In genomic region chr12:48197967-48198618, GRCh38 we compare ENCODE assay signal across 8 cellular contexts. TPM values are rescaled to one million over a fixed set of nuclear protein-coding genes. Genes with fewer than 3 reads are reported as not detected.
DNase-seq lines count a peak whose midpoint lies in the region; ATAC-seq and TF ChIP-seq lines count a peak whose summit lies in the region.

No MANE protein-coding gene starts in this region.

- H3K4me3 Mint-ChIP-seq in activated naive CD4-positive, alpha-beta T cell treated with anti-CD3 and anti-CD28 coated beads for 36 hours = peak overlapping the region; percentile 85

- H3K27ac Mint-ChIP-seq in activated naive CD4-positive, alpha-beta T cell treated with anti-CD3 and anti-CD28 coated beads for 36 hours = peak overlapping the region; percentile 99

- peak overlapping the region; percentile 85 for H3K4me3 ChIP-seq in HUES64 (ENCODE audit: low read length)
- peak overlapping the region; percentile 23 for H3K4me3 ChIP-seq in SJSA1
- H3K4me3 ChIP-seq in suprapubic skin = peak overlapping the region; percentile 79

- CTCF ChIA-PET in activated naive CD4-positive, alpha-beta T cell treated with anti-CD3 and anti-CD28 coated beads for 36 hours (lab: Charles Lee) = interaction anchor here (0.9 to 4.9 kb wide), 13 partner anchors 8 to 420 kb away, joined by 3 to 37 read pairs (median 4); partner anchors contain the start of genes ASB8 and CCDC184

- H3K4me1 ChIP-seq in HUES64 (ENCODE audit: insufficient read depth, low read length) (no peaks in the 10 kb centered on the region), SJSA1 (replicated peaks) (peaks cover 26% of the 10 kb centered on the region), suprapubic skin (peaks cover 20% of the 10 kb centered on the region)

- H3K27me3 ChIP-seq in HUES64 (ENCODE audit: insufficient read depth, low read length) = peaks cover 80% of the 10 kb centered on the region
- H3K27me3 ChIP-seq in SJSA1 (replicated peaks) = peaks cover 35% of the 10 kb centered on the region
- H3K27me3 ChIP-seq in suprapubic skin = no peaks in the 10 kb centered on the region

- TF ChIP-seq POLR2A in suprapubic skin (IDR thresholded peaks at IDR 0.05) = peak; percentile 86 to 96

- H3K36me3 Mint-ChIP-seq in activated naive CD4-positive, alpha-beta T cell treated with anti-CD3 and anti-CD28 coated beads for 36 hours (ENCODE audit: low read depth) = peaks cover 32% of the 10 kb centered on the region

- peaks cover 3% of the 10 kb centered on the region for H3K27me3 Mint-ChIP-seq in activated naive CD4-positive, alpha-beta T cell treated with anti-CD3 and anti-CD28 coated beads for 36 hours (ENCODE audit: low read depth)

- DNase-seq in DMS 273 (lab: John Stamatoyannopoulos, UW; ENCODE audit: unreplicated experiment) (peak; percentile 97), SJSA1 (ENCODE audit: low read depth in 1 of 2, low spot score in 2 of 2) (peak; percentile 86 to 97), globus pallidus (ENCODE audit: low spot score) (peak; percentile 89), occipital lobe (lab: John Stamatoyannopoulos, UW) (peak; percentile 94), suprapubic skin (ENCODE audit: low spot score in 2 of 2) (peak; percentile 98 to 99)
- peak; percentile 98 for DNase-seq in activated naive CD4-positive, alpha-beta T cell treated with anti-CD3 and anti-CD28 coated beads for 36 hours

- H3K4me1 Mint-ChIP-seq in activated naive CD4-positive, alpha-beta T cell treated with anti-CD3 and anti-CD28 coated beads for 36 hours (ENCODE audit: low read depth) = peaks cover 34% of the 10 kb centered on the region

- TF ChIP-seq CTCF in suprapubic skin (IDR thresholded peaks at IDR 0.05) = no peak

- intact Hi-C loops in activated naive CD4-positive, alpha-beta T cell treated with anti-CD3 and anti-CD28 coated beads for 36 hours (cut with micrococcal nuclease) = loop anchor here (1.0 to 5.0 kb wide), 10 partner anchors 15 to 518 kb away; partner anchors contain the start of genes ASB8, CCDC184, CCNT1 and PFKM

- H3K9me3 Mint-ChIP-seq in activated naive CD4-positive, alpha-beta T cell treated with anti-CD3 and anti-CD28 coated beads for 36 hours = peaks cover 22% of the 10 kb centered on the region

- ATAC-seq in GM21423 (IDR thresholded peaks at IDR 0.05; ENCODE audit: unreplicated experiment) = peak; percentile 100

- H3K9ac ChIP-seq in HUES64 (ENCODE audit: low read depth, low read length) = peak overlapping the region; percentile 88

- under 1% methylated on average over 38 of the region's 38 CpGs for WGBS in HUES64
- 1% methylated on average over 30 of the region's 38 CpGs for WGBS in suprapubic skin

- H3K27ac ChIP-seq in HUES64 (ENCODE audit: low read depth, low read length) = peak overlapping the region; percentile 76
- no peak overlapping the region for H3K27ac ChIP-seq in SJSA1
- peak overlapping the region; percentile 96 for H3K27ac ChIP-seq in suprapubic skin

- H3K9me3 ChIP-seq in HUES64 (ENCODE audit: insufficient read depth, low read depth, low read length) = no peaks in the 10 kb centered on the region
- no peaks in the 10 kb centered on the region for H3K9me3 ChIP-seq in SJSA1 (replicated peaks)
- H3K9me3 ChIP-seq in suprapubic skin = no peaks in the 10 kb centered on the region

- no peaks in the 10 kb centered on the region for H3K36me3 ChIP-seq in HUES64 (ENCODE audit: insufficient read depth, low read length)
- H3K36me3 ChIP-seq in SJSA1 = no peaks in the 10 kb centered on the region
- H3K36me3 ChIP-seq in suprapubic skin = no peaks in the 10 kb centered on the region

- TF ChIP-seq EP300 in suprapubic skin (IDR thresholded peaks at IDR 0.05) = no peak

RNA-seq across cellular contexts. Expression of gene OR10AD1, which starts 5.0 kb away (rescaled TPM):
- polyA plus RNA-seq in HUES64 (2013, experiment 1 of 2) = not detected
- not detected for polyA plus RNA-seq in HUES64 (2013, experiment 2 of 2)
- total RNA-seq in SJSA1 (2014; rRNA removed; shearing (Covaris generic)) = not detected in 2 replicates
- not detected for total RNA-seq in activated naive CD4-positive, alpha-beta T cell treated with anti-CD3 and anti-CD28 coated beads for 36 hours
- not detected for total RNA-seq in occipital lobe
- total RNA-seq in suprapubic skin = not detected

RNA-seq across cellular contexts. Expression of gene CCDC184, which starts 14.6 kb away (rescaled TPM):
- polyA plus RNA-seq in HUES64 (2013, experiment 1 of 2) = 1.00 TPM
- 2.2 TPM for polyA plus RNA-seq in HUES64 (2013, experiment 2 of 2)
- 10.1 and 11.9 TPM in 2 replicates for total RNA-seq in SJSA1 (2014; rRNA removed; shearing (Covaris generic))
- under 1 TPM in 1 of 2 experiments, not detected in 1; 0.14 TPM for total RNA-seq in activated naive CD4-positive, alpha-beta T cell treated with anti-CD3 and anti-CD28 coated beads for 36 hours
- 17.0 TPM for total RNA-seq in occipital lobe
- total RNA-seq in suprapubic skin = under 1 TPM; 0.19 to 0.83 (median 0.60) TPM

RNA-seq across cellular contexts. Expression of gene ASB8, which starts 40.8 kb away (rescaled TPM):
- 6.5 TPM for polyA plus RNA-seq in HUES64 (2013, experiment 1 of 2)
- polyA plus RNA-seq in HUES64 (2013, experiment 2 of 2) = 5.9 TPM
- total RNA-seq in SJSA1 (2014; rRNA removed; shearing (Covaris generic)) = 236 and 314 TPM in 2 replicates
- 10 to 100 TPM; 36.7 to 47.9 TPM for total RNA-seq in activated naive CD4-positive, alpha-beta T cell treated with anti-CD3 and anti-CD28 coated beads for 36 hours
- total RNA-seq in occipital lobe (38.8 TPM), suprapubic skin (10 to 100 TPM; 19.8 to 49.4 (median 23.6) TPM)

Comparison
In these comparisons a context has a peak if more than half of its experiments do, and no peak if none do; other contexts are left out.
1. H3K4me3 ChIP-seq: peak in every context shown above with its lines; median percentile 85 in HUES64; 79 in suprapubic skin; 23 in SJSA1.